ENCODE assay signal across 8 cellular contexts in the genomic region with DNA sequence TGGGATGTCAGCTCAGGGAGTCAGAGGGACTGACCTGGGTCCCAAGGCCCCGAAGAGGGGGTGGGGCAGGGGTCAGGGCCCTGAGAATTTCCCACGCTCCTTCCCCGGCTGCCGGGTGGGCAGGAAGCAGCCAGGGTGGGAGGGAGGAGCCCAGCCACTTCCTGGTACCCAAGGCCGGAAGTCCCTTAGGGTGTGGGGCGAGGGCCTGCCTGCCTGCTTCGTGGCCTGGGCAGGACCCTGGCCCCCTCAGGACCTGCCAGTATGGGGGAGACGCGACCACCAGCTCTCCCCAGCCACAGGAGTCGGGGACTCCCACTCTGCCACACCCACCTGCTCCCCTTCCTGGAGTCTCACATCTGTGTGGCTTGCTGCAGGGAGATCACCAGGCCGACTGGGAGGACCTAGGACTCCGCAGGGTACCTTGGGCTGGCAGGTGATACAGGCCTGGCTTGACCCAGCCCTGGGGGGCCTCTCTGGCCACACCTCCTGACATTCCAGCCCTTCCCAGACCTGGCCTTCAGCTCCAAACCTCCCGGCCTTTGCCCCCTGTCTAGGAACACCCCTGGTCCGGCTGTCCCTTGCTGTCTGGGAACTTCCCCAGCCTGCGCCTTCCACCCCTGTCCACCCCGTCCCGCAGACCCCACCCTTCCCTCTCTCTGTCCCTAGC. TPM values are rescaled to one million over a fixed set of nuclear protein-coding genes. Genes with fewer than 3 reads are reported as not detected.
A peak's percentile ranks its signal among the peaks of the same experiment; 100 is the strongest.
DNase-seq lines count a peak whose midpoint lies in the region; ATAC-seq and TF ChIP-seq lines count a peak whose summit lies in the region.

No MANE protein-coding gene starts in this region.

- intact Hi-C loops in activated CD4-positive, alpha-beta T cell treated with anti-CD3 and anti-CD28 coated beads for 36 hours (cut with DNase I, micrococcal nuclease) = no loop called here
- intact Hi-C loops in mucosa of descending colon (cut with DNase I, micrococcal nuclease) = no loop called here
- intact Hi-C loops in thyroid gland (cut with DNase I) = no loop called here

- H3K9me3 Mint-ChIP-seq in activated CD4-positive, alpha-beta T cell treated with anti-CD3 and anti-CD28 coated beads for 36 hours (ENCODE audit: low read depth) = no peaks in the 10 kb centered on the region

- DNase-seq in SHP77 (lab: John Stamatoyannopoulos, UW) = peak; percentile 40 to 65
- DNase-seq in SHP77 treated with DMSO at 0.1 percent for 48 hours (lab: John Stamatoyannopoulos, UW) = no peak
- DNase-seq in KG1 (lab: John Stamatoyannopoulos, UW) = peak; percentile 34
- DNase-seq in activated CD4-positive, alpha-beta T cell treated with anti-CD3 and anti-CD28 coated beads for 36 hours = peak; percentile 82
- peak; percentile 81 for DNase-seq in ecto neural progenitor cell (ENCODE audit: low spot score)
- peak; percentile 87 to 95 (median 89) for DNase-seq in mucosa of descending colon
- DNase-seq in thyroid gland = peak; percentile 38 to 50

- peaks cover 64% of the 10 kb centered on the region for H3K4me1 ChIP-seq in mucosa of descending colon (ENCODE audit: low read depth)
- peaks cover 32 to 81% of the 10 kb centered on the region in 2 donors for H3K4me1 ChIP-seq in thyroid gland

- ATAC-seq in activated CD4-positive, alpha-beta T cell treated with anti-CD3 and anti-CD28 coated beads for 36 hours = peak; percentile 50
- ATAC-seq in mucosa of descending colon (peak; percentile 43), GM18519 (IDR thresholded peaks at IDR 0.05; ENCODE audit: low FRiP score, unreplicated experiment) (no peak)

- no peaks in the 10 kb centered on the region for H3K9me3 ChIP-seq in mucosa of descending colon
- no peaks in the 10 kb centered on the region for H3K9me3 ChIP-seq in thyroid gland

- peak overlapping the region; percentile 97 for H3K27ac Mint-ChIP-seq in activated CD4-positive, alpha-beta T cell treated with anti-CD3 and anti-CD28 coated beads for 36 hours

- no peak for TF ChIP-seq POLR2A in thyroid gland (IDR thresholded peaks at IDR 0.05)

- H3K36me3 Mint-ChIP-seq in activated CD4-positive, alpha-beta T cell treated with anti-CD3 and anti-CD28 coated beads for 36 hours (ENCODE audit: low read depth) = peaks cover 47% of the 10 kb centered on the region

- H3K27me3 ChIP-seq in thyroid gland = no peaks in the 10 kb centered on the region

- CTCF ChIA-PET in activated CD4-positive, alpha-beta T cell treated with anti-CD3 and anti-CD28 coated beads for 36 hours (lab: Charles Lee) = interaction anchor here (1.2 kb wide), 1 partner anchor 10 kb away, joined by 4 read pairs; the partner anchor contains the start of gene CIRBP

- POLR2A ChIA-PET in activated CD4-positive, alpha-beta T cell treated with anti-CD3 and anti-CD28 coated beads for 36 hours (lab: Charles Lee) = interaction anchor here (0.6 kb wide), 1 partner anchor 10 kb away, joined by 3 read pairs; the partner anchor contains the start of gene CIRBP

- H3K4me3 ChIP-seq in mucosa of descending colon = no peak overlapping the region
- H3K4me3 ChIP-seq in thyroid gland (replicated peaks in 1 of 3) = no peak overlapping the region

- peak overlapping the region; percentile 91 to 97 (median 96) for H3K27ac ChIP-seq in thyroid gland

- H3K27me3 Mint-ChIP-seq in activated CD4-positive, alpha-beta T cell treated with anti-CD3 and anti-CD28 coated beads for 36 hours = no peaks in the 10 kb centered on the region

- peaks cover 6% of the 10 kb centered on the region for H3K36me3 ChIP-seq in mucosa of descending colon (ENCODE audit: low read depth)
- peaks cover 34 to 45% of the 10 kb centered on the region in 2 donors for H3K36me3 ChIP-seq in thyroid gland

- peak overlapping the region; percentile 95 for H3K4me3 Mint-ChIP-seq in activated CD4-positive, alpha-beta T cell treated with anti-CD3 and anti-CD28 coated beads for 36 hours

- peaks cover 55% of the 10 kb centered on the region for H3K4me1 Mint-ChIP-seq in activated CD4-positive, alpha-beta T cell treated with anti-CD3 and anti-CD28 coated beads for 36 hours

- 55 to 60% methylated on average over 14 to 16 of the region's 17 CpGs for WGBS in thyroid gland, 2 donors

- TF ChIP-seq CTCF in mucosa of descending colon (IDR thresholded peaks at IDR 0.05) (no peak), thyroid gland (IDR thresholded peaks at IDR 0.05) (no peak)

RNA-seq across cellular contexts. Expression of gene CIRBP, which starts 9.8 kb away (rescaled TPM):
- 100 to 1,000 TPM; 123 to 188 TPM for total RNA-seq in activated CD4-positive, alpha-beta T cell treated with anti-CD3 and anti-CD28 coated beads for 36 hours
- total RNA-seq in mucosa of descending colon (100 to 1,000 TPM; 281 to 507 (median 300) TPM), thyroid gland (1,000 to 10,000 TPM in 2 of 4 donors, 100 to 1,000 TPM in 2; 679 to 1,194 (median 893) TPM)

RNA-seq across cellular contexts. Expression of gene MIDN, which starts 11.0 kb away (rescaled TPM):
- total RNA-seq in activated CD4-positive, alpha-beta T cell treated with anti-CD3 and anti-CD28 coated beads for 36 hours = 10 to 100 TPM; 46.5 to 47.9 TPM
- total RNA-seq in mucosa of descending colon (100 to 1,000 TPM; 136 to 251 (median 213) TPM), thyroid gland (10 to 100 TPM; 16.2 to 89.2 (median 17.9) TPM)

RNA-seq across cellular contexts. Expression of gene FAM174C, which starts 16.0 kb away (rescaled TPM):
- total RNA-seq in activated CD4-positive, alpha-beta T cell treated with anti-CD3 and anti-CD28 coated beads for 36 hours = 10 to 100 TPM; 75.3 to 88.3 TPM
- total RNA-seq in mucosa of descending colon (10 to 100 TPM; 34.2 to 40.1 (median 39.8) TPM), thyroid gland (100 to 1,000 TPM in 1 of 4 donors, 10 to 100 TPM in 3; 50.8 to 114 (median 64.6) TPM)

RNA-seq across cellular contexts. Expression of gene ATP5F1D, which starts 17.8 kb away (rescaled TPM):
- total RNA-seq in activated CD4-positive, alpha-beta T cell treated with anti-CD3 and anti-CD28 coated beads for 36 hours = 100 to 1,000 TPM; 161 to 180 TPM
- total RNA-seq in mucosa of descending colon = 100 to 1,000 TPM; 302 to 391 (median 378) TPM
- 100 to 1,000 TPM in 1 of 4 donors, 10 to 100 TPM in 3; 39.2 to 182 (median 83.0) TPM for total RNA-seq in thyroid gland

RNA-seq across cellular contexts. Expression of gene CBARP, which starts 21.5 kb away (rescaled TPM):
- total RNA-seq in activated CD4-positive, alpha-beta T cell treated with anti-CD3 and anti-CD28 coated beads for 36 hours = 1 to 10 TPM in 1 of 2 experiments, under 1 TPM in 1; 0.82 to 1.1 TPM
- total RNA-seq in mucosa of descending colon (1 to 10 TPM in 1 of 3 donors, under 1 TPM in 2; 0.29 to 1.2 (median 0.39) TPM), thyroid gland (1 to 10 TPM in 3 of 4 donors, under 1 TPM in 1; 0.73 to 3.2 (median 1.5) TPM)
